In the genomic region with DNA sequence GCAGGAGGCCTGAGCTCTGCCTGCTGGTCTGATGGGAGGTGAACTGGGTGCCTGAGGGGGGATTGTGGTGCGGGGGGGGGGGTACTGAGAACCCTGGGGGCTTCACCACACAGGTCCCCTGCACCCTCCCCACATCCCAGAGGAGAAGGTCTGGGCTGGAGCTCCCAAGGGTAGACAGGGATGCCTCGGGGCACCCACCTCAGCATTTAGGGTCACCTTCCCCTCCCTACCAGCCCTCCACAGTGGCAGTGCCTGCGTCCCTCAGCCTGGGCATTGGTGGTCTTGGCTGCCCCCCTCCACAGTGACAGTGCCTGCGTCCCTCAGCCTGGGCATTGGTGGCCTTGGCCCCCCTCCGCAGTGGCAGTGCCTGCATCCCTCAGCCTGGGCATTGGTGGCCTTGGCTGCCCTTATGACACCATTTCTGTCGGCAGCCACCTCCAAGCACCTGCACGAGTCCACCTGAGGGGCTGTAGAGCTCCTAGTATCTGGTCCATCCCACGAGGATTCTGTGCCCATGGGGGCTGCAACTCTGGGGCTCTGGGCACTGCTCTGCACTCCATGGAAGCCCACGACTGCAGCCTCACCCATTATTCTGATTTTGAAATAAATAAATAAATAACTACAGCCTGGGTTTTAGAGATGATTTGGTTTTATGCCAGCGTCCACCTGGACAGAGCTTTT, we compare ENCODE assay signal across 15 cellular contexts. TPM values are rescaled to one million over a fixed set of nuclear protein-coding genes. Genes with fewer than 3 reads are reported as not detected.
DNase-seq lines count a peak whose midpoint lies in the region; ATAC-seq, FAIRE-seq and TF ChIP-seq lines count a peak whose summit lies in the region.
"Had no signal": no experiment of that assay in that cellular context is flagged by ENCODE, and none has a peak within 500 bp of the region (broad histone marks: within the 10 kb centered on the region; RNA-seq: fewer than 3 reads in every experiment).

No MANE protein-coding gene starts in this region.

- H3K36me3 ChIP-seq in left ventricle myocardium inferior (no peaks in the 10 kb centered on the region), kidney (ENCODE audit: control insufficient read depth in 1 of 2, insufficient read depth in 2 of 2, low read length in 2 of 2) (no peaks in the 10 kb centered on the region)

- H3K4me1 Mint-ChIP-seq in activated T-helper 1 cell treated with anti-CD3 and anti-CD28 coated beads, Interleukin-12 subunit alpha, Interleukin-12 subunit beta, Interleukin-2, Interleukin-4 antibody, amounts not matched to agents 30 ng/mL and 10 ng/mL and 1 ng/mL, durations not matched to agents 14 hours and 24 hours and 36 hours (ENCODE audit: low read depth), result no peaks in the 10 kb centered on the region

- DNase-seq in Right ventricle myocardium inferior (ENCODE audit: missing footprints) (peak; percentile 46), left ventricle myocardium inferior (no peak), D721Med (ENCODE audit: insufficient read length, low spot score) (peak; percentile 6), kidney (peak; percentile 48), urothelium cell line (ENCODE audit: low spot score) (no peak), amniotic stem cell (lab: John Stamatoyannopoulos, UW) (no peak)
- no peak for DNase-seq in activated T-helper 1 cell treated with anti-CD3 and anti-CD28 coated beads, Interleukin-12 subunit alpha, Interleukin-12 subunit beta, Interleukin-2, Interleukin-4 antibody, amounts not matched to agents 30 ng/mL and 10 ng/mL and 1 ng/mL, durations not matched to agents 14 hours and 24 hours and 36 hours (ENCODE audit: low spot score)
- DNase-seq: ACHN; CD4-positive, alpha-beta memory T cell; DMS153; DND-41; GDM1 had no signal

- H3K9me3 Mint-ChIP-seq in activated T-helper 1 cell treated with anti-CD3 and anti-CD28 coated beads, Interleukin-12 subunit alpha, Interleukin-12 subunit beta, Interleukin-2, Interleukin-4 antibody, amounts not matched to agents 30 ng/mL and 10 ng/mL and 1 ng/mL, durations not matched to agents 14 hours and 24 hours and 36 hours, result no peaks in the 10 kb centered on the region
- H3K9me3 Mint-ChIP-seq: CD4-positive, alpha-beta memory T cell had no signal

- peaks cover 3% of the 10 kb centered on the region for H3K4me1 ChIP-seq in left ventricle myocardium inferior
- H3K4me1 ChIP-seq in kidney (ENCODE audit: control insufficient read depth in 1 of 2, insufficient read depth in 1 of 2, low read depth in 1 of 2, low read length in 2 of 2), result no peaks in the 10 kb centered on the region

- no peak overlapping the region for H3K9ac ChIP-seq in kidney (ENCODE audit: low read length in 2 of 2)

- H3K4me3 Mint-ChIP-seq in activated T-helper 1 cell treated with anti-CD3 and anti-CD28 coated beads, Interleukin-12 subunit alpha, Interleukin-12 subunit beta, Interleukin-2, Interleukin-4 antibody, amounts not matched to agents 30 ng/mL and 10 ng/mL and 1 ng/mL, durations not matched to agents 14 hours and 24 hours and 36 hours, result no peak overlapping the region
- H3K4me3 Mint-ChIP-seq: CD4-positive, alpha-beta memory T cell had no signal

- no peak overlapping the region for H3K27ac Mint-ChIP-seq in activated T-helper 1 cell treated with anti-CD3 and anti-CD28 coated beads, Interleukin-12 subunit alpha, Interleukin-12 subunit beta, Interleukin-2, Interleukin-4 antibody, amounts not matched to agents 30 ng/mL and 10 ng/mL and 1 ng/mL, durations not matched to agents 14 hours and 24 hours and 36 hours
- H3K27ac Mint-ChIP-seq: CD4-positive, alpha-beta memory T cell had no signal

- intact Hi-C loops in Right ventricle myocardium inferior (cut with DNase I), result no loop called here
- intact Hi-C loops in left ventricle myocardium inferior (cut with micrococcal nuclease), result no loop called here
- intact Hi-C loops in kidney (cut with DNase I), result no loop called here
- intact Hi-C loops in activated T-helper 1 cell treated with anti-CD3 and anti-CD28 coated beads, Interleukin-12 subunit alpha, Interleukin-12 subunit beta, Interleukin-2, Interleukin-4 antibody, amounts not matched to agents 30 ng/mL and 10 ng/mL and 1 ng/mL, durations not matched to agents 14 hours and 24 hours and 36 hours (cut with micrococcal nuclease), result no loop called here

- H3K4me3 ChIP-seq in left ventricle myocardium inferior, result no peak overlapping the region
- no peak overlapping the region for H3K4me3 ChIP-seq in kidney (ENCODE audit: low read length in 2 of 2)

- H3K9me3 ChIP-seq in left ventricle myocardium inferior (replicated peaks) (no peaks in the 10 kb centered on the region), kidney (ENCODE audit: control insufficient read depth in 1 of 2, low read length in 2 of 2) (no peaks in the 10 kb centered on the region)

- no peak for FAIRE-seq in D721Med (lab: Jason Lieb, UNC)
- no peak for FAIRE-seq in kidney (lab: Jason Lieb, UNC)
- FAIRE-seq in urothelium cell line (lab: Jason Lieb, UNC), result peak; percentile 9
- FAIRE-seq: GM19239 had no signal

- H3K27me3 Mint-ChIP-seq in activated T-helper 1 cell treated with anti-CD3 and anti-CD28 coated beads, Interleukin-12 subunit alpha, Interleukin-12 subunit beta, Interleukin-2, Interleukin-4 antibody, amounts not matched to agents 30 ng/mL and 10 ng/mL and 1 ng/mL, durations not matched to agents 14 hours and 24 hours and 36 hours (ENCODE audit: insufficient read depth), result no peaks in the 10 kb centered on the region

- no peaks in the 10 kb centered on the region for H3K36me3 Mint-ChIP-seq in activated T-helper 1 cell treated with anti-CD3 and anti-CD28 coated beads, Interleukin-12 subunit alpha, Interleukin-12 subunit beta, Interleukin-2, Interleukin-4 antibody, amounts not matched to agents 30 ng/mL and 10 ng/mL and 1 ng/mL, durations not matched to agents 14 hours and 24 hours and 36 hours (ENCODE audit: low read depth)
- H3K36me3 Mint-ChIP-seq: CD4-positive, alpha-beta memory T cell had no signal

- no peak for TF ChIP-seq CTCF in left ventricle myocardium inferior (IDR thresholded peaks at IDR 0.05; ENCODE audit: borderline replicate concordance)
- TF ChIP-seq CTCF in D721Med (IDR thresholded peaks at IDR 0.05; ENCODE audit: insufficient read depth, missing control alignments), result no peak
- no peak for TF ChIP-seq CTCF in kidney (IDR thresholded peaks at IDR 0.05; ENCODE audit: borderline replicate concordance, extremely low read depth, insufficient read depth)

- H3K27ac ChIP-seq in left ventricle myocardium inferior (replicated peaks) (no peak overlapping the region), kidney (ENCODE audit: low read depth in 2 of 2, low read length in 2 of 2) (no peak overlapping the region)
- H3K27ac ChIP-seq: C4-2B had no signal

- no peak for ATAC-seq in Right ventricle myocardium inferior
- ATAC-seq: HCT116 had no signal

- no peaks in the 10 kb centered on the region for H3K27me3 ChIP-seq in left ventricle myocardium inferior (ENCODE audit: low read depth)

RNA-seq across cellular contexts. Expression of gene NKD2, which starts 21.5 kb away (rescaled TPM):
- total RNA-seq in Right ventricle myocardium inferior (4.4 TPM), left ventricle myocardium inferior (3.7 TPM), kidney (14.1 TPM)
- polyA plus RNA-seq in kidney (ENCODE audit: insufficient read depth, low read depth, low replicate concordance), result 7.9 TPM
- total RNA-seq in activated T-helper 1 cell treated with anti-CD3 and anti-CD28 coated beads, Interleukin-12 subunit alpha, Interleukin-12 subunit beta, Interleukin-2, Interleukin-4 antibody, amounts not matched to agents 30 ng/mL and 10 ng/mL and 1 ng/mL, durations not matched to agents 14 hours and 24 hours and 36 hours, result 2.9 and 3.2 TPM in 2 replicates
- total RNA-seq: CD4-positive, alpha-beta memory T cell had no signal
- polyA plus RNA-seq: CD4-positive, alpha-beta memory T cell had no signal

Comparison
In these comparisons a context has a peak if more than half of its experiments do, and no peak if none do; other contexts are left out.
1. DNase-seq: peak in Right ventricle myocardium inferior (single experiment), D721Med (single experiment) and kidney (single experiment); none in left ventricle myocardium inferior (single experiment), urothelium cell line (single experiment), amniotic stem cell (single experiment) and activated T-helper 1 cell treated with anti-CD3 and anti-CD28 coated beads, Interleukin-12 subunit alpha, Interleukin-12 subunit beta, Interleukin-2, Interleukin-4 antibody, amounts not matched to agents 30 ng/mL and 10 ng/mL and 1 ng/mL, durations not matched to agents 14 hours and 24 hours and 36 hours (single experiment).